1 cellular context compared by ENCODE assay signal in genomic region chrX:47560831-47561652, GRCh38.
TF ChIP-seq lines count a peak whose summit lies in the region.

Gene ARAF, plus strand, starts transcription at chrX:47561205. Its CDS starts 1,763 bp downstream, at chrX:47562968.

TF ChIP-seq in A549, 52 proteins besides CTCF, POLR2A, EP300 and RAD21 (continued from another document):
- TF ChIP-seq REST (IDR thresholded peaks at IDR 0.05) = no peak
- TF ChIP-seq TP53 (CRISPR knock-in tag; IDR thresholded peaks at IDR 0.05) = no peak
